ENCODE assay signal across 8 cellular contexts in genomic region chr3:53255360-53255774, GRCh38. TPM values are rescaled to one million over a fixed set of nuclear protein-coding genes. Genes with fewer than 3 reads are reported as not detected.
DNase-seq lines count a peak whose midpoint lies in the region; ATAC-seq and TF ChIP-seq lines count a peak whose summit lies in the region.

No MANE protein-coding gene starts in this region.

- ATAC-seq in HG02852 (IDR thresholded peaks at IDR 0.05; ENCODE audit: unreplicated experiment), result peak; percentile 41
- peak; percentile 18; the same call in 2 of the 3 replicates for ATAC-seq in RWPE2 (ENCODE audit: low read depth)

- H3K27me3 Mint-ChIP-seq in immature natural killer cell (ENCODE audit: low read depth in 3 of 3), result peaks cover 0 to 3% (median 1%) of the 10 kb centered on the region in 3 donors

- H3K4me1 Mint-ChIP-seq in immature natural killer cell, result peaks cover 34 to 37% of the 10 kb centered on the region in 2 donors

- peaks cover 19% of the 10 kb centered on the region for H3K4me1 ChIP-seq in RWPE2 (ENCODE audit: insufficient read depth, poor library complexity, severe bottlenecking)

- intact Hi-C loops in posterior vena cava (cut with DNase I), result no loop called here

- H3K9me3 ChIP-seq in RWPE2 (ENCODE audit: severe bottlenecking), result no peaks in the 10 kb centered on the region

- peak overlapping the region; percentile 26 to 86 (median 72) for H3K27ac Mint-ChIP-seq in immature natural killer cell

- DNase-seq in NCI-H1417 (lab: John Stamatoyannopoulos, UW), result peak; percentile 43 to 89 (median 71)
- no peak for DNase-seq in NCI-H1417 treated with DMSO at 0.1 percent for 48 hours (lab: John Stamatoyannopoulos, UW)
- peak; percentile 42 for DNase-seq in RWPE2 (ENCODE audit: low spot score)
- DNase-seq in astrocyte of the hippocampus (ENCODE audit: low read depth, low spot score), result peak; percentile 60
- DNase-seq in immature natural killer cell, result no peak
- peak in 3 of 4 experiments; percentile 13 to 25 (median 19) for DNase-seq in stimulated activated CD4-positive, alpha-beta T cell treated with anti-CD3 and anti-CD28 coated beads, Interleukin-1b, Interleukin-23, amount 100 ng/mL, for 24 hours (ENCODE audit: low read depth in 4 of 4, low spot score in 1 of 4)
- DNase-seq in posterior vena cava (ENCODE audit: low spot score), result no peak

- peak overlapping the region; percentile 81 for H3K27ac ChIP-seq in RWPE2 (ENCODE audit: poor library complexity, severe bottlenecking)

- no peaks in the 10 kb centered on the region for H3K36me3 Mint-ChIP-seq in immature natural killer cell

- H3K27me3 ChIP-seq in RWPE2 (ENCODE audit: insufficient read depth, poor library complexity, severe bottlenecking), result no peaks in the 10 kb centered on the region

- H3K36me3 ChIP-seq in RWPE2 (ENCODE audit: low read depth), result peaks cover 40% of the 10 kb centered on the region

- peak overlapping the region; percentile 86 to 90 (median 89) for H3K4me3 Mint-ChIP-seq in immature natural killer cell

- H3K4me3 ChIP-seq in RWPE2 (ENCODE audit: severe bottlenecking), result peak overlapping the region; percentile 97

- no peak for TF ChIP-seq CTCF in RWPE2 (IDR thresholded peaks at IDR 0.05; ENCODE audit: poor library complexity, severe bottlenecking)

- H3K9me3 Mint-ChIP-seq in immature natural killer cell, result no peaks in the 10 kb centered on the region

RNA-seq across cellular contexts. Expression of gene TKT, which starts 0.5 kb away (rescaled TPM):
- polyA plus RNA-seq in immature natural killer cell, result 10 to 100 TPM; 52.6 to 75.2 (median 69.3) TPM
- 100 to 1,000 TPM; 123 to 125 TPM for total RNA-seq in posterior vena cava

Comparison
In these comparisons a context has a peak if more than half of its experiments do, and no peak if none do; other contexts are left out.
1. DNase-seq: peak in NCI-H1417 (3 of 3), RWPE2 (single experiment), astrocyte of the hippocampus (single experiment) and stimulated activated CD4-positive, alpha-beta T cell treated with anti-CD3 and anti-CD28 coated beads, Interleukin-1b, Interleukin-23, amount 100 ng/mL, for 24 hours (3 of 4); none in NCI-H1417 treated with DMSO at 0.1 percent for 48 hours (single experiment), immature natural killer cell (0 of 3) and posterior vena cava (single experiment).